In the genomic region with DNA sequence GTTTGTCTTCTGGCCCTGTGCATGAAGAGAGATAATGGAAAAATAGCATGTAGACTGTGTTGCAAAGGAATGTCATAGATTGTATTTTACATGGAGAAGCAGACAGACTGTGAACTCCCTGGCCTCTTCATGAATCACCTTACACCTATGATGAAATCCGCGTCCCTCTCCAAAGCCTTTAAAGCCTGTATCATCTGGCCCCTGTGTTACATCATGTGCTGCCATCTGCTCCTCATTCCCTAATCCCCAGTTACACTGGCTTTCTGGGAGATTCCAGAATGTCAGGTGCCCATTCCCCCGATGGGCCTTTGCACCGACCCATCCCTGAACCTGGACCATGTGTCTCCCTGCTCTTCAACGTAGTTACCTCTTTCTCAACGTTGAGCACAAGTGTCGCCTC, we compare ENCODE assay signal across 23 cellular contexts.
A peak's percentile ranks its signal among the peaks of the same experiment; 100 is the strongest.
DNase-seq lines count a peak whose midpoint lies in the region; ATAC-seq, FAIRE-seq and TF ChIP-seq lines count a peak whose summit lies in the region.
"Had no signal": no experiment of that assay in that cellular context is flagged by ENCODE, and none has a peak within 500 bp of the region (broad histone marks: within the 10 kb centered on the region; RNA-seq: fewer than 3 reads in every experiment).

No MANE protein-coding gene starts in this region.

- TF ChIP-seq POLR2A in heart left ventricle (IDR thresholded peaks at IDR 0.05), result no peak

- peak; percentile 80 for FAIRE-seq in bronchial epithelial cell (lab: Jason Lieb, UNC)
- FAIRE-seq: G401.6 had no signal

- WGBS in heart left ventricle, 4 donors, result 91 to 95% (median 93%) methylated on average over 7 of the region's 7 CpGs

- H3K27ac ChIP-seq in heart left ventricle, result peak overlapping the region in 10 of 12 donors; percentile 8 to 76 (median 60)
- H3K27ac ChIP-seq in stomach smooth muscle (ENCODE audit: low read length), result peak overlapping the region; percentile 64
- H3K27ac ChIP-seq: 22Rv1, SJSA1, suprapubic skin had no signal

- intact Hi-C loops in heart left ventricle (cut with DNase I), result loop anchor here in 3 of 10 donors (5.0 to 10.0 kb wide), 2 partner anchors 187 to 190 kb away; partner anchors contain the start of gene ADAMTSL3 (in 2 of the 3)
- intact Hi-C loops in cardiac septum (cut with DNase I), result loop anchor here (5.0 kb wide), 2 partner anchors 97 to 192 kb away; partner anchors contain the start of gene ADAMTSL3

- H3K36me3 ChIP-seq in heart left ventricle (no peaks in the 10 kb centered on the region), bronchial epithelial cell (ENCODE audit: control insufficient read depth, insufficient read depth, low read length) (no peaks in the 10 kb centered on the region), stomach smooth muscle (ENCODE audit: control insufficient read depth in 2 of 2, insufficient read depth in 2 of 2, low read length in 2 of 2) (peaks cover 0 to 3% of the 10 kb centered on the region in 2 donors)
- H3K36me3 ChIP-seq: ovary, SJSA1, suprapubic skin had no signal

- no peak for DNase-seq in heart left ventricle
- DNase-seq in cardiac septum (ENCODE audit: low spot score), result no peak
- DNase-seq in bronchial epithelial cell (ENCODE audit: low read depth), result peak; percentile 75
- DNase-seq in left lobe of liver (ENCODE audit: low spot score), result no peak
- no peak for DNase-seq in islet precursor cell
- DNase-seq in NCI-H2107 (lab: John Stamatoyannopoulos, UW), result no peak
- DNase-seq: activated CD4-positive, CD25-positive, alpha-beta regulatory T cell; amniotic stem cell; central memory CD4-positive, alpha-beta T cell; effector CD4-positive, alpha-beta T cell; H7; NCI-H1048; NCI-H2081 treated with DMSO at 0.1 percent for 48 hours; NCI-H69; stimulated activated CD8-positive, alpha-beta memory T cell treated with anti-CD3 and anti-CD28 coated beads, Interleukin-4, amount 100 ng/mL, for 48 hours had no signal

- H3K4me3 ChIP-seq in heart left ventricle, result no peak overlapping the region
- H3K4me3 ChIP-seq in bronchial epithelial cell (ENCODE audit: low read depth, low read length), result no peak overlapping the region
- H3K4me3 ChIP-seq in stomach smooth muscle (ENCODE audit: low read length in 2 of 2), result no peak overlapping the region
- H3K4me3 ChIP-seq: ovary, SJSA1, smooth muscle cell, suprapubic skin had no signal

- H3K9me3 ChIP-seq in heart left ventricle, result no peaks in the 10 kb centered on the region
- H3K9me3 ChIP-seq in stomach smooth muscle (ENCODE audit: control insufficient read depth in 2 of 2, low read length in 2 of 2), result no peaks in the 10 kb centered on the region
- H3K9me3 ChIP-seq: ovary, SJSA1, suprapubic skin had no signal

- TF ChIP-seq CTCF in heart left ventricle (IDR thresholded peaks at IDR 0.05), result no peak
- no peak for TF ChIP-seq CTCF in bronchial epithelial cell (IDR thresholded peaks at IDR 0.05; ENCODE audit: insufficient read depth, low read length, severe bottlenecking)

- ATAC-seq in heart left ventricle (peak in 2 of 4 donors; percentile 56 to 64), left lobe of liver (peak; percentile 40), GM19452 (IDR thresholded peaks at IDR 0.05; ENCODE audit: unreplicated experiment) (no peak)

- peaks cover 0 to 70% (median 26%) of the 10 kb centered on the region in 12 donors for H3K4me1 ChIP-seq in heart left ventricle
- peaks cover 36% of the 10 kb centered on the region for H3K4me1 ChIP-seq in stomach smooth muscle (ENCODE audit: control insufficient read depth, insufficient read depth, low read length)
- H3K4me1 ChIP-seq: SJSA1 had no signal

- H3K27me3 ChIP-seq in heart left ventricle, result no peaks in the 10 kb centered on the region
- no peaks in the 10 kb centered on the region for H3K27me3 ChIP-seq in bronchial epithelial cell (ENCODE audit: control insufficient read depth, insufficient read depth, low read length)
- H3K27me3 ChIP-seq in stomach smooth muscle (ENCODE audit: control insufficient read depth in 1 of 2, insufficient read depth in 2 of 2, low read length in 2 of 2), result no peaks in the 10 kb centered on the region
- H3K27me3 ChIP-seq: ovary, SJSA1, suprapubic skin had no signal

- H3K9ac ChIP-seq in stomach smooth muscle (ENCODE audit: low read length in 2 of 2), result no peak overlapping the region
